ENCODE assay signal across 14 cellular contexts in the genomic region with DNA sequence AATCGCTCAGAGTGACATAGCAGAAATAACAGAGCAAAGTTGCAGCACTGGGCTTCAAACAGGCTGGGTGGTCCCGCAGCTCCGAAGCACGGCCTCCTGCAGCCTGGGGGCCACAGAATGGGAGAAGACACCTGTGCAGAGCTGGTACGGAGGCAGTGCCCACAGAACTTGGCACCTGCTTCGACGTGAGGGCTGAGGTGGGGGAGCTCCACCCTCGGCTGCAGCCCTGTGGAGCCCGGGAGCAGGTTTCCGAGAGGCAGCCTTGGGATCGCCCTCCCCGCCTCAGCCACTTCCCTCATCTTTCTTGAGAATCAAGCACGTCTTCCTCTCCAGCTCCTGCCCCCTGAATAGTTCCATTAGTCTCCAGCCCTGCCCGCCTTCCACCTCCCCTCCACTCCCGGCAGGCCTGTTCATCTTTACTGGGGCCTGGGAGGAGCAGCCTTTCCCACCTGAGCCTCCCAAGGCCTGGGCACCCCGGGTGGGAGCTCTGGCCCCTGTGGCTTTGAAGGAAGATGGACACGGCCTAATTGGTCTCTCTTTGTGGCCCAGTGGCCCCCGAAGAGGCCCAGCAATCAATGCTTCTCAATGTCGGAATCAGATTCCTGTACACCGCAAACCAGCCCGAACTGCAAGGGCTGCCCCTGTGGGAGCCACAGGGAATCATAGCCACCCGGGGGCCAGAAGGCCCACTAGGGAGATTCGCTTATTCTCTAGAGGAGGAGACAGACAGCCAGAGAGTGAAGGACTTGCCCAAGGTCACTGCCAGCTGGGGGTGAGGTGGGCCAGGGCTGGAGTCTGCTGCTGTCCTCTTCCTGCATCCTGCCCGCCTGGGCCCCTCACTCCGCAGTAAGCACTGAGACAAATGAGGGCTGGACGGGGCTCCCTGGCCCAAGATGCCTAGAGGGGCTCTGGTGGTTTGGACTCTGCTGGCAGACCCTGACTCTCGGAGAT.
"Had no signal": no experiment of that assay in that cellular context is flagged by ENCODE, and none has a peak within 500 bp of the region (broad histone marks: within the 10 kb centered on the region; RNA-seq: fewer than 3 reads in every experiment).

No MANE protein-coding gene starts in this region.

- H3K27me3 ChIP-seq: cardiac muscle cell, colonic mucosa, gastrocnemius medialis, testis, vagina had no signal

- DNase-seq: activated CD4-positive, alpha-beta T cell treated with anti-CD3 and anti-CD28 coated beads, Interleukin-2, amount 50 U/mL, for 48 hours; activated T-cell treated with anti-CD3 and anti-CD28 coated beads, Interleukin-2, amount 50 U/mL, for 48 hours; colonic mucosa; effector CD4-positive, alpha-beta T cell; gastrocnemius medialis; naive B cell; stimulated activated CD4-positive, alpha-beta T cell treated with anti-CD3 and anti-CD28 coated beads, Interleukin-4, amount 100 ng/mL, for 1 hour; stimulated activated CD8-positive, alpha-beta memory T cell treated with anti-CD3 and anti-CD28 coated beads, Interleukin-4, amount 100 ng/mL, for 48 hours; T-helper 17 cell; testis had no signal

- H3K9me3 ChIP-seq: colonic mucosa, gastrocnemius medialis, testis, vagina had no signal

- ATAC-seq: gastrocnemius medialis, T-helper 17 cell had no signal

- H3K9me3 Mint-ChIP-seq: naive B cell; stimulated activated naive CD8-positive, alpha-beta T cell treated with anti-CD3 and anti-CD28 coated beads, Interleukin-15, Interleukin-2, amounts not matched to agents 100 ng/mL and 50 ng/mL, for 24 hours had no signal

- H3K36me3 ChIP-seq: cardiac muscle cell, colonic mucosa, gastrocnemius medialis, vagina had no signal

- H3K4me3 ChIP-seq: cardiac muscle cell, colonic mucosa, gastrocnemius medialis, lung, testis, vagina had no signal

- H3K4me1 Mint-ChIP-seq: naive B cell had no signal

- H3K4me1 ChIP-seq: colonic mucosa, testis, vagina had no signal

- H3K27ac ChIP-seq: cardiac muscle cell, colonic mucosa, gastrocnemius medialis, testis, vagina had no signal

- H3K4me3 Mint-ChIP-seq: naive B cell; stimulated activated naive CD8-positive, alpha-beta T cell treated with anti-CD3 and anti-CD28 coated beads, Interleukin-15, Interleukin-2, amounts not matched to agents 100 ng/mL and 50 ng/mL, for 24 hours had no signal

- H3K27ac Mint-ChIP-seq: stimulated activated naive CD8-positive, alpha-beta T cell treated with anti-CD3 and anti-CD28 coated beads, Interleukin-15, Interleukin-2, amounts not matched to agents 100 ng/mL and 50 ng/mL, for 24 hours; T-helper 17 cell had no signal

- H3K36me3 Mint-ChIP-seq: naive B cell had no signal
